ENCODE assay signal across 10 cellular contexts in genomic region chr17:19727466-19728113, GRCh38. TPM values are rescaled to one million over a fixed set of nuclear protein-coding genes. Genes with fewer than 3 reads are reported as not detected.
DNase-seq lines count a peak whose midpoint lies in the region; ATAC-seq, FAIRE-seq and TF ChIP-seq lines count a peak whose summit lies in the region.
"Had no signal": no experiment of that assay in that cellular context is flagged by ENCODE, and none has a peak within 500 bp of the region (broad histone marks: within the 10 kb centered on the region; RNA-seq: fewer than 3 reads in every experiment).

No MANE protein-coding gene starts in this region.

- H4K20me1 ChIP-seq in hepatocyte (ENCODE audit: insufficient read depth, poor library complexity, severe bottlenecking) (no peaks in the 10 kb centered on the region), Karpas-422 (ENCODE audit: insufficient read depth, low read depth, low read length) (no peaks in the 10 kb centered on the region)

- 89% methylated on average over 4 of the region's 4 CpGs for WGBS in hepatocyte (ENCODE audit: low lambda C conversion rate, missing lambda C conversion rate)
- WGBS in small intestine, 3 donors, result 20 to 51% (median 39%) methylated on average over 4 of the region's 4 CpGs

- H3K4me1 ChIP-seq in HEK293 (ENCODE audit: control insufficient read depth, insufficient read depth, low read length) (0 out of 2 replicates have a peak, but pooled peaks cover 2% of the 10 kb centered on the region), hepatocyte (ENCODE audit: insufficient read depth) (peaks cover 18% of the 10 kb centered on the region), small intestine (ENCODE audit: control insufficient read depth in 2 of 2, insufficient read depth in 1 of 2, low read depth in 1 of 2, low read length in 1 of 2) (peaks cover 3% of the 10 kb centered on the region in 2 donors), Karpas-422 (ENCODE audit: low read length) (no peaks in the 10 kb centered on the region)

- POLR2A ChIA-PET in HEK293 (lab: Yijun Ruan, JAX), result interaction anchor here (1.2 to 4.1 kb wide), 3 partner anchors 9 to 79 kb away, joined by 3 to 25 read pairs (median 6); partner anchors contain the start of gene ALDH3A2

- no peak overlapping the region for H3K27ac Mint-ChIP-seq in activated naive CD8-positive, alpha-beta T cell treated with anti-CD3 and anti-CD28 coated beads for 36 hours

- CTCF ChIA-PET in HEK293 (lab: Yijun Ruan, JAX), result interaction anchor here (1.0 to 2.6 kb wide), 8 partner anchors 8 to 365 kb away, joined by 3 to 21 read pairs (median 4); partner anchors contain the start of gene B9D1

- H3K27me3 ChIP-seq in hepatocyte (no peaks in the 10 kb centered on the region), small intestine (ENCODE audit: control insufficient read depth in 2 of 2, insufficient read depth in 2 of 2, low read length in 2 of 2) (no peaks in the 10 kb centered on the region), Karpas-422 (ENCODE audit: low read length) (no peaks in the 10 kb centered on the region)

- H3K4me1 Mint-ChIP-seq in activated naive CD8-positive, alpha-beta T cell treated with anti-CD3 and anti-CD28 coated beads for 36 hours, result peaks cover 14% of the 10 kb centered on the region

- no peaks in the 10 kb centered on the region for H3K36me3 Mint-ChIP-seq in activated naive CD8-positive, alpha-beta T cell treated with anti-CD3 and anti-CD28 coated beads for 36 hours

- H3K9me2 ChIP-seq in hepatocyte (replicated peaks; ENCODE audit: insufficient read depth) (no peaks in the 10 kb centered on the region), Karpas-422 (replicated peaks; ENCODE audit: insufficient read depth, low read length) (no peaks in the 10 kb centered on the region)

- no peak for TF ChIP-seq POLR2A in GM12891 (IDR thresholded peaks at IDR 0.05; ENCODE audit: low read depth, low read length)

- H3K36me3 ChIP-seq in HEK293 (ENCODE audit: control insufficient read depth in 2 of 2, insufficient read depth in 1 of 2, low read length in 2 of 2), result no peaks in the 10 kb centered on the region
- no peaks in the 10 kb centered on the region for H3K36me3 ChIP-seq in hepatocyte (replicated peaks; ENCODE audit: insufficient read depth, low read depth)
- H3K36me3 ChIP-seq in small intestine (ENCODE audit: control insufficient read depth in 2 of 2, insufficient read depth in 2 of 2, low read length in 2 of 2), result no peaks in the 10 kb centered on the region
- no peaks in the 10 kb centered on the region for H3K36me3 ChIP-seq in Karpas-422 (ENCODE audit: insufficient read depth, low read length)

- H3K4me3 Mint-ChIP-seq in activated naive CD8-positive, alpha-beta T cell treated with anti-CD3 and anti-CD28 coated beads for 36 hours, result no peak overlapping the region

- H3K27me3 Mint-ChIP-seq in activated naive CD8-positive, alpha-beta T cell treated with anti-CD3 and anti-CD28 coated beads for 36 hours, result no peaks in the 10 kb centered on the region

- no peak overlapping the region; the same call in 1 of the 2 replicates for H3K27ac ChIP-seq in HEK293 (ENCODE audit: extremely low read depth, low read depth, low read length)
- H3K27ac ChIP-seq in hepatocyte, result peak overlapping the region; percentile 91
- peak overlapping the region; percentile 6 to 96 for H3K27ac ChIP-seq in small intestine (ENCODE audit: low read depth in 1 of 2, low read length in 1 of 2)
- H3K27ac ChIP-seq in Karpas-422 (ENCODE audit: low read length), result no peak overlapping the region

- no peak overlapping the region for H3K4me2 ChIP-seq in hepatocyte
- no peak overlapping the region for H3K4me2 ChIP-seq in Karpas-422 (ENCODE audit: low read depth, low read length, poor library complexity, severe bottlenecking)

- no peak for FAIRE-seq in small intestine (lab: Jason Lieb, UNC)
- no peak for FAIRE-seq in GM12891 (lab: Jason Lieb, UNC)
- FAIRE-seq: colon had no signal

- ATAC-seq in GM21526 (IDR thresholded peaks at IDR 0.05; ENCODE audit: low FRiP score, unreplicated experiment), result no peak

- H3K9ac ChIP-seq in Karpas-422 (ENCODE audit: low read length), result no peak overlapping the region

- H3K4me3 ChIP-seq in HEK293 (ENCODE audit: low read depth, low read length), result no peak overlapping the region
- no peak overlapping the region for H3K4me3 ChIP-seq in hepatocyte
- no peak overlapping the region for H3K4me3 ChIP-seq in small intestine (ENCODE audit: low read depth in 1 of 2, low read length in 2 of 2)
- H3K4me3 ChIP-seq in Karpas-422 (ENCODE audit: low read length), result no peak overlapping the region

- DNase-seq in astrocyte of the hippocampus (ENCODE audit: low read depth, low spot score) (peak; percentile 74), hepatocyte (ENCODE audit: low spot score) (peak; percentile 74), small intestine (no peak), GM12891 (ENCODE audit: insufficient read length, low spot score) (no peak), Karpas-422 (no peak)
- DNase-seq in activated naive CD8-positive, alpha-beta T cell treated with anti-CD3 and anti-CD28 coated beads for 36 hours, result no peak

- H3K79me2 ChIP-seq in hepatocyte (no peaks in the 10 kb centered on the region), Karpas-422 (ENCODE audit: low read length) (no peaks in the 10 kb centered on the region)

- H2AFZ ChIP-seq in hepatocyte (peak overlapping the region; percentile 21), Karpas-422 (ENCODE audit: low read length) (no peak overlapping the region)

- H3K9me3 ChIP-seq in HEK293 (ENCODE audit: control insufficient read depth, insufficient read depth, low read depth, low read length), result no peaks in the 10 kb centered on the region
- H3K9me3 ChIP-seq in hepatocyte (ENCODE audit: low read depth), result no peaks in the 10 kb centered on the region
- no peaks in the 10 kb centered on the region for H3K9me3 ChIP-seq in small intestine (ENCODE audit: control insufficient read depth, low read depth)
- H3K9me3 ChIP-seq in Karpas-422 (ENCODE audit: low read length), result no peaks in the 10 kb centered on the region

- TF ChIP-seq CTCF in HEK293 (tag by site-specific recombination; IDR thresholded peaks at IDR 0.05), result no peak
- TF ChIP-seq CTCF in hepatocyte (IDR thresholded peaks at IDR 0.05; ENCODE audit: poor library complexity), result no peak

- H3K9me3 Mint-ChIP-seq in activated naive CD8-positive, alpha-beta T cell treated with anti-CD3 and anti-CD28 coated beads for 36 hours, result no peaks in the 10 kb centered on the region

TF ChIP-seq in HEK293, 187 proteins besides CTCF, POLR2A, EP300 and RAD21 (continues in another document):
- no peak for TF ChIP-seq SP2 (tag by site-specific recombination; IDR thresholded peaks at IDR 0.05)

TF ChIP-seq in GM12891, 5 proteins besides CTCF, POLR2A, EP300 and RAD21:
- TF ChIP-seq POLR2AphosphoS5 (IDR thresholded peaks at IDR 0.05; ENCODE audit: low read depth, low read length), result no peak

RNA-seq across cellular contexts. Expression of gene SLC47A2, which starts 11.2 kb away (rescaled TPM):
- total RNA-seq in hepatocyte, result 0.07 TPM in 1 of 2 replicates, not detected in the other
- polyA plus RNA-seq in hepatocyte (not detected in 2 replicates), small intestine (1 to 10 TPM in 1 of 3 donors, under 1 TPM in 2; 0.34 to 1.1 (median 0.45) TPM)
- total RNA-seq in activated naive CD8-positive, alpha-beta T cell treated with anti-CD3 and anti-CD28 coated beads for 36 hours, result not detected
- polyA plus RNA-seq in GM12891 (2012; ENCODE audit: low read depth, missing spikeins), result not detected
- total RNA-seq in Karpas-422 (2014; rRNA removed; shearing (Covaris generic); ENCODE audit: low replicate concordance), result not detected in 2 replicates
- total RNA-seq: NCI-H460 had no signal

RNA-seq across cellular contexts. Expression of gene ALDH3A1, which starts 20.5 kb away (rescaled TPM):
- total RNA-seq in hepatocyte, result 0.90 TPM in 1 of 2 replicates, not detected in the other
- 0.13 and 1.4 TPM in 2 replicates for polyA plus RNA-seq in hepatocyte
- polyA plus RNA-seq in small intestine, result 1 to 10 TPM; 2.4 to 5.8 (median 3.8) TPM
- under 1 TPM; 0.34 to 0.47 TPM for total RNA-seq in activated naive CD8-positive, alpha-beta T cell treated with anti-CD3 and anti-CD28 coated beads for 36 hours
- polyA plus RNA-seq in GM12891 (2012; ENCODE audit: low read depth, missing spikeins), result 1.1 TPM
- total RNA-seq in Karpas-422 (2014; rRNA removed; shearing (Covaris generic); ENCODE audit: low replicate concordance), result not detected in 2 replicates

Comparison
In these comparisons a context has a peak if more than half of its experiments do, and no peak if none do; other contexts are left out.
1. H3K27ac ChIP-seq: peak in hepatocyte (single experiment) and small intestine (2 of 2); none in HEK293 (single experiment) and Karpas-422 (single experiment).
2. DNase-seq: peak in astrocyte of the hippocampus (single experiment) and hepatocyte (single experiment); none in small intestine (single experiment), activated naive CD8-positive, alpha-beta T cell treated with anti-CD3 and anti-CD28 coated beads for 36 hours (single experiment), GM12891 (single experiment) and Karpas-422 (single experiment).